ENCODE assay signal across 8 cellular contexts in the genomic region with DNA sequence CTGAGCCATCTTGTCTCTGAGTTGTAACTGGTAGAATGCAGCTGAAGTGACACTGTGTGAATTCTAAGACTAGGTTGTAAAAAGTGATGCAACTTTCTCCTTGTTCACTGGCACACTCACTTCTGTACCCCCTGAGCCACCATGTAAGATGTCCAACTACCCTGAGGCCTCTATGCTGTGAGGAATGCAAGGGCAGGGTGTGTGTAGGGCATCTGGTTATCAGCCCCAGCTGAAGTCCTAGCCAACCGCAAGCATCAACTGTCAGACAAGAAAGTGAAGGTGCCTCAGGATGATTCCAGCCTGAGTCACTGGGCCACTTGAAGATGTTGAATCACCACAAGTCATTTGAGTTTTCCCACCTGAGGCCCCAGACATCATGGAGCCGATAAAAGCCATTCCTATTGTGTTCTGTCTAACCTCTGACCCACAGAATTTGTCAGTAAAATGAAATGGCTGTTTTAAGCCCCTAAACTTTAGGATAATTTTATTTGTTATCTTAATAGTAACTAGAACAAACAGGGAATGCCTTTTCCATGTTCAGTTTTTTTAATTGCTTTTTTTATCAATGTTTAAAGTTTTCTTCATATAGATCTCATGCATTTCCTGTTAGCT. TPM values are rescaled to one million over a fixed set of nuclear protein-coding genes. Genes with fewer than 3 reads are reported as not detected.
DNase-seq lines count a peak whose midpoint lies in the region; ATAC-seq and TF ChIP-seq lines count a peak whose summit lies in the region.

No MANE protein-coding gene starts in this region.

- 0 out of 2 replicates have a peak, but pooled peaks cover 4% of the 10 kb centered on the region for H3F3A ChIP-seq in GM23248 (ENCODE audit: insufficient read depth)

- H3K9me2 ChIP-seq in GM23248 (ENCODE audit: insufficient read depth): no peaks in the 10 kb centered on the region

- ATAC-seq in HG02840 (IDR thresholded peaks at IDR 0.05; ENCODE audit: low FRiP score, unreplicated experiment): no peak

- H3K4me1 ChIP-seq in GM23248 (ENCODE audit: insufficient read depth) (peaks cover 31% of the 10 kb centered on the region), iPS-15b (ENCODE audit: control insufficient read depth, insufficient read depth, low read length) (peaks cover 5% of the 10 kb centered on the region)

- no peaks in the 10 kb centered on the region for H4K20me1 ChIP-seq in GM23248 (ENCODE audit: insufficient read depth)

- TF ChIP-seq CTCF in GM20000 (IDR thresholded peaks at IDR 0.05; ENCODE audit: extremely low read depth, missing control alignments): no peak

- H3K79me2 ChIP-seq in GM23248 (ENCODE audit: insufficient read depth): no peaks in the 10 kb centered on the region

- H3K4me3 ChIP-seq in GM23248 (no peak overlapping the region), iPS-15b (ENCODE audit: low read depth, low read length) (peak overlapping the region; percentile 61)

- no peaks in the 10 kb centered on the region for H3K36me3 ChIP-seq in GM23248 (ENCODE audit: low read depth)
- no peaks in the 10 kb centered on the region for H3K36me3 ChIP-seq in iPS-15b (ENCODE audit: control insufficient read depth, insufficient read depth, low read length)

- H3K9me3 ChIP-seq in GM23248 (ENCODE audit: low read depth) (no peaks in the 10 kb centered on the region), iPS-15b (ENCODE audit: control insufficient read depth, insufficient read depth, low read length) (no peaks in the 10 kb centered on the region)

- 23 to 35% methylated on average over 2 of the region's 2 CpGs for WGBS in GM23248 (ENCODE audit: low coverage in 1 of 2, low lambda C conversion rate in 2 of 2, missing lambda C conversion rate in 2 of 2), 2 experiments

- DNase-seq in 8988T: peak; percentile 49
- DNase-seq in GM23248: peak; percentile 84
- peak; percentile 62 for DNase-seq in SW480 (ENCODE audit: low spot score)
- DNase-seq in GM20000 (ENCODE audit: low spot score): no peak
- no peak for DNase-seq in substantia nigra (lab: John Stamatoyannopoulos, UW)
- no peak for DNase-seq in DMS114 treated with DMSO at 0.1 percent for 48 hours (lab: John Stamatoyannopoulos, UW; ENCODE audit: unreplicated experiment)

- H3K9ac ChIP-seq in GM23248: no peak overlapping the region
- no peak overlapping the region for H3K9ac ChIP-seq in iPS-15b (ENCODE audit: low read depth, low read length)

- peak overlapping the region; percentile 37 for H3K4me2 ChIP-seq in GM23248 (ENCODE audit: unreplicated experiment)

- peak overlapping the region; percentile 26 for H3K27ac ChIP-seq in GM23248
- no peak overlapping the region for H3K27ac ChIP-seq in substantia nigra (ENCODE audit: low read depth, low read length, poor library complexity, severe bottlenecking)

- H2AFZ ChIP-seq in GM23248: no peak overlapping the region

- in situ Hi-C loops in GM23248 (cut with MboI): no loop called here

- H3K27me3 ChIP-seq in GM23248 (replicated peaks; ENCODE audit: insufficient read depth) (no peaks in the 10 kb centered on the region), iPS-15b (ENCODE audit: control insufficient read depth, insufficient read depth, low read length) (peaks cover 35% of the 10 kb centered on the region)

RNA-seq across cellular contexts. Expression of gene RHOBTB3, which starts 18.7 kb away (rescaled TPM):
- 202 and 214 TPM in 2 replicates for total RNA-seq in GM23248 (2014; rRNA removed; shearing (Covaris generic))
- polyA plus RNA-seq in GM23248 (2016; fragmentation: Nextera tagmentation; extraction: Ambion mirVana): 147 and 149 TPM in 2 replicates

RNA-seq across cellular contexts. Expression of gene SPATA9, which starts 29.7 kb away (rescaled TPM):
- 0.22 TPM in 1 of 2 replicates, not detected in the other for total RNA-seq in GM23248 (2014; rRNA removed; shearing (Covaris generic))
- 0.71 and 0.96 TPM in 2 replicates for polyA plus RNA-seq in GM23248 (2016; fragmentation: Nextera tagmentation; extraction: Ambion mirVana)

Comparison
In these comparisons a context has a peak if more than half of its experiments do, and no peak if none do; other contexts are left out.
1. DNase-seq: peak in 8988T (single experiment), GM23248 (single experiment) and SW480 (single experiment); none in GM20000 (single experiment), substantia nigra (0 of 49) and DMS114 treated with DMSO at 0.1 percent for 48 hours (single experiment).